ENCODE assay signal across 8 cellular contexts in the genomic region with DNA sequence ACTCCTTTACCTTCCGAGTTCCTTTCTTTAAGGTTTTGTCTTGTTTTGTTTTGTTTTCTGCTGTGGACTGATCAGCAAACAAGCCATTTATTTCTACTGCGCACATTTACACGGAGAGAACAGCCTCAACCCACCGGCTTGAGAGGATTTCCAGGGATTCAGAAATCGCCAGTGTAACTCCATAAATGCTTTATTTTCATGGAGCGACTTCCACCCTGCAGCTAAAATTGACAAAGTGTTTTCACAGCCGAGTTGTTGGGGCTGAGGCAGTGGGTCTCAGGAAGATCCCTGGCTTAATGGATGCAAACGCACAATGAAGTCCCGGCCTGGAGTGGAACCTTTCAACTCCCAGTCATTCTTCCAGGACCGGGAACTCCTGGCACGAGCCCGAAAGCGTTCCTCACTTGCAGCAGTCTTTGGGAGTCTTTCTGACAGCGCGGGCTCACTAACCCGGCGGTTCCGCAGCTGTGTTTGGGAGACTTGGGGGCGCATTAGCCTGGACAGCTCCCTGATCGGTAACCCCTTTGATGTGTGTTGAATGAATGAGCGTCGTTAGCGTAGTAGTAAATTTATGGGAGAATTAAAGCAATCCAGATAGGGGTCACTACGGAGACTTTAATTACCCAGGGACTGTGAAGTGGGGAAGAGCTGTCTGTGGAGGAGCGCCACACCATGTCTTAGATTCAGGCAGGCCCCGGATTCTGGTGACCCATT. TPM values are rescaled to one million over a fixed set of nuclear protein-coding genes. Genes with fewer than 3 reads are reported as not detected.
DNase-seq lines count a peak whose midpoint lies in the region; ATAC-seq and TF ChIP-seq lines count a peak whose summit lies in the region.

No MANE protein-coding gene starts in this region.

- H3K27me3 ChIP-seq in ascending aorta: peaks cover 19% of the 10 kb centered on the region

- H3K4me1 ChIP-seq in ascending aorta: peaks cover 4 to 8% of the 10 kb centered on the region in 2 donors

- no peaks in the 10 kb centered on the region for H3K9me3 ChIP-seq in ascending aorta

- CTCF ChIA-PET in Calu3 (lab: Charles Lee): interaction anchor here (0.5 kb wide), 1 partner anchor 142 kb away, joined by 3 read pairs; no protein-coding TSS in a partner anchor

- no peak overlapping the region for H3K27ac Mint-ChIP-seq in Calu3 (ENCODE audit: unreplicated experiment)
- no peak overlapping the region for H3K27ac Mint-ChIP-seq in stimulated activated effector memory CD8-positive, alpha-beta T cell treated with anti-CD3 and anti-CD28 coated beads, Interleukin-12 subunit alpha, Interleukin-12 subunit beta, amount 100 ng/mL, for 72 hours

- intact Hi-C loops in Calu3 (cut with micrococcal nuclease; ENCODE audit: unreplicated experiment) (loop anchor here (1.0 to 5.0 kb wide), 3 partner anchors 61 to 171 kb away; no protein-coding TSS in a partner anchor), ascending aorta (cut with DNase I) (no loop called here)

- H3K9me3 Mint-ChIP-seq in Calu3 (ENCODE audit: low read depth, unreplicated experiment): no peaks in the 10 kb centered on the region
- peaks cover 6% of the 10 kb centered on the region for H3K9me3 Mint-ChIP-seq in stimulated activated effector memory CD8-positive, alpha-beta T cell treated with anti-CD3 and anti-CD28 coated beads, Interleukin-12 subunit alpha, Interleukin-12 subunit beta, amount 100 ng/mL, for 72 hours

- H3K27ac ChIP-seq in ascending aorta: no peak overlapping the region

- peak; percentile 8 for DNase-seq in Calu3
- DNase-seq in ascending aorta (ENCODE audit: low spot score in 2 of 2): no peak
- peak; percentile 53 for DNase-seq in inferior parietal cortex (ENCODE audit: extremely low spot score)
- DNase-seq in stimulated activated effector memory CD8-positive, alpha-beta T cell treated with anti-CD3 and anti-CD28 coated beads, Interleukin-12 subunit alpha, Interleukin-12 subunit beta, amount 100 ng/mL, for 72 hours (ENCODE audit: low spot score in 2 of 2): no peak
- DNase-seq in NCI-H2196 (lab: John Stamatoyannopoulos, UW; ENCODE audit: unreplicated experiment): no peak
- DNase-seq in activated CD4-positive, CD25-positive, alpha-beta regulatory T cell treated with anti-CD3 and anti-CD28 coated beads, Interleukin-2, amount 50 U/mL, for 72 hours: no peak

- peak overlapping the region; percentile 94 for H3K4me3 Mint-ChIP-seq in Calu3 (ENCODE audit: low read depth, unreplicated experiment)
- peak overlapping the region; percentile 16 for H3K4me3 Mint-ChIP-seq in stimulated activated effector memory CD8-positive, alpha-beta T cell treated with anti-CD3 and anti-CD28 coated beads, Interleukin-12 subunit alpha, Interleukin-12 subunit beta, amount 100 ng/mL, for 72 hours

- peak overlapping the region; percentile 64 to 76 for H3K4me3 ChIP-seq in ascending aorta

- peaks cover 55% of the 10 kb centered on the region for H3K27me3 Mint-ChIP-seq in Calu3 (ENCODE audit: unreplicated experiment)

- BruUV-seq in Calu3 (replicated peaks; lab: Mats Ljungman, UMichigan): no TSS peak

- TF ChIP-seq CTCF in Calu3 (IDR thresholded peaks at IDR 0.05; ENCODE audit: unreplicated experiment) (no peak), ascending aorta (IDR thresholded peaks at IDR 0.05) (no peak)

- ATAC-seq in HG03159 (IDR thresholded peaks at IDR 0.05; ENCODE audit: unreplicated experiment): peak; percentile 10
- no peak for ATAC-seq in stimulated activated effector memory CD8-positive, alpha-beta T cell treated with anti-CD3 and anti-CD28 coated beads, Interleukin-12 subunit alpha, Interleukin-12 subunit beta, amount 100 ng/mL, for 72 hours
- no peak for ATAC-seq in HG02642 (IDR thresholded peaks at IDR 0.05; ENCODE audit: poor library complexity, unreplicated experiment)

- H3K4me1 Mint-ChIP-seq in Calu3 (ENCODE audit: low read depth, unreplicated experiment): peaks cover 21% of the 10 kb centered on the region
- H3K4me1 Mint-ChIP-seq in stimulated activated effector memory CD8-positive, alpha-beta T cell treated with anti-CD3 and anti-CD28 coated beads, Interleukin-12 subunit alpha, Interleukin-12 subunit beta, amount 100 ng/mL, for 72 hours: peaks cover 16% of the 10 kb centered on the region

- no peaks in the 10 kb centered on the region for H3K36me3 ChIP-seq in ascending aorta

- peaks cover 22% of the 10 kb centered on the region for H3K36me3 Mint-ChIP-seq in Calu3 (ENCODE audit: insufficient read depth, unreplicated experiment)
- peaks cover 6% of the 10 kb centered on the region for H3K36me3 Mint-ChIP-seq in stimulated activated effector memory CD8-positive, alpha-beta T cell treated with anti-CD3 and anti-CD28 coated beads, Interleukin-12 subunit alpha, Interleukin-12 subunit beta, amount 100 ng/mL, for 72 hours

RNA-seq across cellular contexts. Expression of a gene that starts 0.8 kb away (rescaled TPM):
- total RNA-seq in Calu3 (2022) (5.2 and 5.6 TPM in 2 replicates), ascending aorta (12.7 TPM)

Comparison
In these comparisons a context has a peak if more than half of its experiments do, and no peak if none do; other contexts are left out.
1. DNase-seq: peak in Calu3 (single experiment) and inferior parietal cortex (single experiment); none in ascending aorta (0 of 2), stimulated activated effector memory CD8-positive, alpha-beta T cell treated with anti-CD3 and anti-CD28 coated beads, Interleukin-12 subunit alpha, Interleukin-12 subunit beta, amount 100 ng/mL, for 72 hours (0 of 2), NCI-H2196 (single experiment) and activated CD4-positive, CD25-positive, alpha-beta regulatory T cell treated with anti-CD3 and anti-CD28 coated beads, Interleukin-2, amount 50 U/mL, for 72 hours (single experiment).